Comparison of ENCODE assay signal across 14 cellular contexts in the genomic region with DNA sequence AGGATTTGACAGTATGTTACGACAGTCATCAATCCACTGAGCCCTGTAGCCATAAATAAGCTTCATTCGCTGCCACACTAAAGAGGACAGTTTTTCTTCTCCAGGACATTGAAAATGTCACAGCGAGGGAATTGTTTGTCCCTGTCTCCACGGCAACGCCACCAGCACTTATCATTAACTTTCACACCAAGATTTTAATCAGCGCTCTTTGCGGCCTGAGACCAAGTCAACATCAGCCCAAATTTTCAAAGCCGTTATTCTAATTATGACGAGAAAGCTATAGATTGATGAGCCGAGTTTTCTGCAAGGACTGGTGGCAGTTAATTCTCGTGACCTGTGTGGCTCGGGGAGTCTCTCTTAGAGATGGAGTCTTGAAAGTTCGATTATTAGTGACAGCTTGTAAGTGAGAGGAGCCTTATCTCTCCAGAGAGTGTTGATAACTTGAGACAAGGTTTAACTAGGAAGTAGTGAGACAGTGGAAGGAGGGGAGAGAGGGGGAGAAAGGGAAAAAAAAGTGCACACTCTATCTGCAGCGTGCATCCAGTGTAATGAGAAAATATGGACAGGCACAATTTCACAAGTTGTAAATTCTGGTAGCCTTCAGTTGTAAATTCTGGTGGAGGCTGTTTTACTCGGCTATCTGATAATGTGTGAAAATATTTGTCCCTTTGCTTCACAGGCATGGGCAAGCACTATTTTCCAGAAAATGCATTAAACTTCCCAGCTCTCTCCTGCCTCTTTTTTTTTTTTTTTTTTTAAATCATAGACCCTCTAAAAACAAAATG.
DNase-seq lines count a peak whose midpoint lies in the region; ATAC-seq lines count a peak whose summit lies in the region.
"Had no signal": no experiment of that assay in that cellular context is flagged by ENCODE, and none has a peak within 500 bp of the region (broad histone marks: within the 10 kb centered on the region; RNA-seq: fewer than 3 reads in every experiment).

No MANE protein-coding gene starts in this region.

- in situ Hi-C loops in KBM-7 (cut with MboI; ENCODE audit: low pct_unique_long_range_greater_than_20kb, low sequenced_read_pairs) = no loop called here

- ATAC-seq in HG03432 (IDR thresholded peaks at IDR 0.05; ENCODE audit: unreplicated experiment) (no peak), GM18519 (IDR thresholded peaks at IDR 0.05; ENCODE audit: low FRiP score, unreplicated experiment) (no peak), HG03565 (IDR thresholded peaks at IDR 0.05; ENCODE audit: unreplicated experiment) (no peak), GM19035 (IDR thresholded peaks at IDR 0.05; ENCODE audit: unreplicated experiment) (no peak)

- peak; percentile 8 for DNase-seq in CMK (ENCODE audit: low read depth)
- DNase-seq in KBM-7 = peak; percentile 14
- DNase-seq in astrocyte of the hippocampus (ENCODE audit: low read depth, low spot score) = peak; percentile 5
- DNase-seq in midbrain (lab: John Stamatoyannopoulos, UW) = peak; percentile 9
- DNase-seq: activated CD4-positive, alpha-beta T cell treated with anti-CD3 and anti-CD28 coated beads, Interleukin-2, amount 10 ng/mL, durations not matched to agents 24 days and 14 days; activated naive CD4-positive, alpha-beta T cell treated with anti-CD3 and anti-CD28 coated beads, Interleukin-2, amount 10 ng/mL, durations not matched to agents 7 days and 5 days; GF-D8; H7; sigmoid colon; stimulated activated CD4-positive, alpha-beta T cell treated with anti-CD3 and anti-CD28 coated beads, Interleukin-4, amount 100 ng/mL, for 1 hour had no signal
